23 cellular contexts compared by ENCODE assay signal in the genomic region with DNA sequence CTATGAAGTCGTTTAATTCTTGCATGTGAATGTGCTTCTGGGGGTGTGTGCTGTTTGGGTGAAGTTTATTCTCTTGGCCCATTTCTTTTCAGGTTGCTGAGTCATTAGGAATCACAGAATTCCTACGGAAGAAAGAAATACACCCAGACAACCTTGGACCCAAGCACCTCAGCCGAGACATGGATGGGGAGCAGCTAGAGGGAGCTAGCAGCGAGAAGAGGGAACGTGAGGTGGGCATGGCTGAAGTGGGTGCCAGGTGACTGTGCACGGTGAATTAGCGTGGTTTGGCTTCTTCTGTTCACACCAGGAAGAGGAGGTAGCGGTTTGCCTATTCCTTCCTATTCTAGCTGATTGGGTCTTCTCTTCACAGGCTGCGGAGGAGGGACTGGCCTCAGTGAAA.
"Had no signal": no experiment of that assay in that cellular context is flagged by ENCODE, and none has a peak within 500 bp of the region (broad histone marks: within the 10 kb centered on the region; RNA-seq: fewer than 3 reads in every experiment).

No MANE protein-coding gene starts in this region.

- H3K4me1 Mint-ChIP-seq: activated B cell treated with CpG ODN at 0.5 μM for 24 hours, mesothelial cell of epicardium, natural killer cell had no signal

- FAIRE-seq: bronchial epithelial cell, urothelium cell line had no signal

- H3K4me1 ChIP-seq: foreskin keratinocyte, left ventricle myocardium inferior, prostate gland, tibial nerve had no signal

- H3K27ac Mint-ChIP-seq: activated B cell treated with CpG ODN at 0.5 μM for 24 hours; activated naive CD8-positive, alpha-beta T cell; mesothelial cell of epicardium; stimulated activated naive CD8-positive, alpha-beta T cell treated with anti-CD3 and anti-CD28 coated beads, Interleukin-15, Interleukin-2, amounts not matched to agents 100 ng/mL and 50 ng/mL, for 24 hours; T-helper 1 cell treated with Interleukin-12 subunit alpha and Interleukin-12 subunit beta and Interleukin-4 antibody, amounts not matched to agents 30 μg/mL and 1 μg/mL, for 36 hours had no signal

- H3K27ac ChIP-seq: coronary artery, foreskin keratinocyte, hepatocyte, left ventricle myocardium inferior, prostate gland, spleen, tibial nerve had no signal

- H3K4me2 ChIP-seq: hepatocyte had no signal

- H3K27me3 ChIP-seq: foreskin keratinocyte, hepatocyte, spleen, tibial nerve had no signal

- H3K9me3 ChIP-seq: left ventricle myocardium inferior, prostate gland, spleen, tibial nerve had no signal

- H3K4me3 Mint-ChIP-seq: activated B cell treated with CpG ODN at 0.5 μM for 24 hours; activated naive CD8-positive, alpha-beta T cell; mesothelial cell of epicardium; natural killer cell; stimulated activated naive CD8-positive, alpha-beta T cell treated with anti-CD3 and anti-CD28 coated beads, Interleukin-15, Interleukin-2, amounts not matched to agents 100 ng/mL and 50 ng/mL, for 24 hours; T-helper 1 cell treated with Interleukin-12 subunit alpha and Interleukin-12 subunit beta and Interleukin-4 antibody, amounts not matched to agents 30 μg/mL and 1 μg/mL, for 36 hours had no signal

- DNase-seq: activated B cell treated with CpG ODN at 0.5 μM for 24 hours; activated CD4-positive, alpha-beta T cell treated with anti-CD3 and anti-CD28 coated beads for 4 hours; activated CD4-positive, alpha-beta T cell treated with anti-CD3 and anti-CD28 coated beads, Interleukin-2, amount 50 U/mL, for 48 hours; activated naive CD4-positive, alpha-beta T cell; activated T-cell treated with anti-CD3 and anti-CD28 coated beads for 4 hours; effector CD4-positive, alpha-beta T cell; foreskin keratinocyte; kidney glomerular epithelial cell; left ventricle myocardium inferior; natural killer cell; spleen; stimulated activated CD4-positive, alpha-beta T cell treated with anti-CD3 and anti-CD28 coated beads, Interleukin-4, amount 100 ng/mL, for 24 hours; T1000 had no signal

- H3K79me2 ChIP-seq: hepatocyte had no signal

- H3K27me3 Mint-ChIP-seq: activated B cell treated with CpG ODN at 0.5 μM for 24 hours; activated naive CD8-positive, alpha-beta T cell; stimulated activated naive CD8-positive, alpha-beta T cell treated with anti-CD3 and anti-CD28 coated beads, Interleukin-15, Interleukin-2, amounts not matched to agents 100 ng/mL and 50 ng/mL, for 24 hours had no signal

- ATAC-seq: foreskin keratinocyte, natural killer cell had no signal

- H2AFZ ChIP-seq: hepatocyte had no signal

- H3K36me3 Mint-ChIP-seq: natural killer cell had no signal

- H3K36me3 ChIP-seq: prostate gland had no signal

- H3K4me3 ChIP-seq: coronary artery, hepatocyte, left ventricle myocardium inferior, prostate gland, spleen, tibial nerve had no signal

- H3K9me3 Mint-ChIP-seq: activated B cell treated with CpG ODN at 0.5 μM for 24 hours; mesothelial cell of epicardium; natural killer cell; stimulated activated naive CD8-positive, alpha-beta T cell treated with anti-CD3 and anti-CD28 coated beads, Interleukin-15, Interleukin-2, amounts not matched to agents 100 ng/mL and 50 ng/mL, for 24 hours; T-helper 1 cell treated with Interleukin-12 subunit alpha and Interleukin-12 subunit beta and Interleukin-4 antibody, amounts not matched to agents 30 μg/mL and 1 μg/mL, for 36 hours had no signal
